Comparison of ENCODE assay signal across 20 cellular contexts in the genomic region with DNA sequence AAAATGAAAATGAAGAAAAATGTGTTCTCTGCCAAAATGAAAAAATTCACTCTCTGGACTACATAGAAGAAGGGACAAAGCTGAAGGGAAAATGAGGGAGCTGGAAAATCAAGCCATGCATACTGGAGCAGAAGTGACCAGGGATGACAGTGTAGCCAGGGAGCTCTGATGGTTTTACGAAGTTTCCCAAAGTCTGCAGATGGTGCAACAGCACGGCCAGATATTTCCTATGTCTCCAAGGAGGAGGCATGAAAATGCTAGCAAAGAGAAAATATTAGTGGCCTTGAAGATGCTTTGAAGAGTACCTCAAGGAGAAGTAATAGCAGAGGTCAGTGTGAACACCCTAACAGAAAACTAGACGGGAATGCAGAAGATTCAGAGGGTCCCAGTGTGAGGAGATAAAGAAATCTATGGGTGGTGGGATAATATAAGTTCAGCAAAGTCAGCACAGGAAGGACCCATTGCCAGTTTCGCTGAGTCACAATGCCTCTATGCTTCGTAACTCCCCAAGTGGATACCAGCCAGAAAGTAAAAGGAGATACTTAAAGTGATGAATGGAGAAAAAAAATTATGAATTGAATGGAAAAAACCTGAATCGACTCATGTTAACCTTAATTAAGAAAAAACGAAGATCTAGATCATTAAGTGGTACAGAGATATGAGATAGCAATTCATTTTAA. TPM values are rescaled to one million over a fixed set of nuclear protein-coding genes. Genes with fewer than 3 reads are reported as not detected.
DNase-seq lines count a peak whose midpoint lies in the region; ATAC-seq, FAIRE-seq and TF ChIP-seq lines count a peak whose summit lies in the region.
"Had no signal": no experiment of that assay in that cellular context is flagged by ENCODE, and none has a peak within 500 bp of the region (broad histone marks: within the 10 kb centered on the region; RNA-seq: fewer than 3 reads in every experiment).

No MANE protein-coding gene starts in this region.

- no peaks in the 10 kb centered on the region for H3K36me3 Mint-ChIP-seq in T-cell

- TF ChIP-seq EP300 in K562 (IDR thresholded peaks at IDR 0.05; ENCODE audit: low read length) = no peak

- H3K9me3 ChIP-seq in K562 (replicated peaks; ENCODE audit: control insufficient read depth, insufficient read depth, low read depth, low read length) = no peaks in the 10 kb centered on the region
- H3K9me3 ChIP-seq in keratinocyte (ENCODE audit: control insufficient read depth, low read depth, low read length) = no peaks in the 10 kb centered on the region
- H3K9me3 ChIP-seq: gastroesophageal sphincter had no signal

- H3K9ac ChIP-seq in K562 (ENCODE audit: insufficient read depth in 1 of 2, low read depth in 2 of 2, low read length in 2 of 2) (no peak overlapping the region), keratinocyte (ENCODE audit: control insufficient read depth, extremely low read depth, insufficient read depth, low read length) (no peak overlapping the region)

- H3K27ac Mint-ChIP-seq in T-cell = no peak overlapping the region
- H3K27ac Mint-ChIP-seq: activated CD4-positive, alpha-beta T cell treated with anti-CD3 and anti-CD28 coated beads, Interleukin-2, amount 10 ng/mL, durations not matched to agents 24 days and 14 days; T-helper 2 cell treated with Interferon-gamma antibody and Interleukin-4, amounts not matched to agents 5 μg/mL and 100 μg/mL, for 36 hours had no signal

- TF ChIP-seq RAD21 in K562 (CRISPR knock-in tag; conservative IDR thresholded peaks at IDR 0.05 in 1 of 2, IDR thresholded peaks at IDR 0.05 in 1 of 2) = 0 out of 4 replicates have a peak, but pooled peaks of 1 of the 2 experiments have one; percentile 8

- FAIRE-seq in K562 (lab: Jason Lieb, UNC) = no peak
- peak; percentile 9 for FAIRE-seq in keratinocyte (lab: Jason Lieb, UNC)
- FAIRE-seq: small intestine had no signal

- in situ Hi-C loops in K562 (cut with MboI) = no loop called here
- in situ Hi-C loops in GM13977 (cut with MboI; ENCODE audit: low pct_unique_long_range_greater_than_20kb, low sequenced_read_pairs, unreplicated experiment) = no loop called here

- CTCF ChIA-PET in K562 (lab: Yijun Ruan, JAX; ENCODE audit: low intra/inter-chr PET ratio) = no interaction called here
- CTCF ChIA-PET in T-cell (lab: Charles Lee) = no interaction called here

- peak; percentile 74 for ATAC-seq in K562
- ATAC-seq in T-cell (replicated peaks in 1 of 4) = no peak
- ATAC-seq in foreskin keratinocyte = no peak
- no peak for ATAC-seq in GM19023 (IDR thresholded peaks at IDR 0.05; ENCODE audit: unreplicated experiment)
- ATAC-seq: gastroesophageal sphincter, HCT116 had no signal

- H3K27ac ChIP-seq in K562 (ENCODE audit: extremely low read depth, low read depth, low read length) (no peak overlapping the region), keratinocyte (ENCODE audit: control insufficient read depth, insufficient read depth, low read length) (no peak overlapping the region), foreskin keratinocyte (no peak overlapping the region)
- H3K27ac ChIP-seq: gastroesophageal sphincter had no signal

- POLR2A ChIA-PET in K562 (lab: Yijun Ruan, JAX) = interaction anchor here (0.7 kb wide), 1 partner anchor 14 kb away, joined by 3 read pairs; no protein-coding TSS in a partner anchor
- POLR2A ChIA-PET in T-cell (lab: Charles Lee) = no interaction called here

- no peak overlapping the region for H3K4me3 Mint-ChIP-seq in T-cell
- H3K4me3 Mint-ChIP-seq: activated CD4-positive, alpha-beta T cell treated with anti-CD3 and anti-CD28 coated beads, Interleukin-2, amount 10 ng/mL, durations not matched to agents 24 days and 14 days; T-helper 2 cell treated with Interferon-gamma antibody and Interleukin-4, amounts not matched to agents 5 μg/mL and 100 μg/mL, for 36 hours had no signal

- H2AFZ ChIP-seq in K562 (ENCODE audit: low read depth, low read length) (no peak overlapping the region), keratinocyte (ENCODE audit: control insufficient read depth, low read length) (no peak overlapping the region)

- H3K4me2 ChIP-seq in K562 (ENCODE audit: insufficient read depth, low read length) = peak overlapping the region; percentile 7; the same call in 1 of the 2 replicates
- no peak overlapping the region for H3K4me2 ChIP-seq in keratinocyte (ENCODE audit: control insufficient read depth, extremely low read depth, insufficient read depth, low read depth, low read length)

- intact Hi-C loops in K562 (cut with micrococcal nuclease) = no loop called here

- no TSS peak for BruUV-seq in K562 (replicated peaks; lab: Mats Ljungman, UMichigan)

- DNase-seq in AG09319 (ENCODE audit: extremely low read depth, low read depth) (peak; percentile 18), M059J (ENCODE audit: low read depth) (peak; percentile 64), K562 (ENCODE audit: extremely low read depth in 1 of 4, low spot score in 3 of 4) (peak in 2 of 4 experiments; percentile 27 to 39), keratinocyte (ENCODE audit: low read depth, low spot score) (no peak), GM13977 (ENCODE audit: low spot score) (no peak), T-cell (no peak), foreskin keratinocyte (no peak)
- DNase-seq: activated CD4-positive, alpha-beta T cell treated with anti-CD3 and anti-CD28 coated beads, Interleukin-2, amount 10 ng/mL, durations not matched to agents 24 days and 14 days; Calu3; cortex of kidney; KBM-7; NCI-H1436 treated with DMSO at 0.1 percent for 48 hours; NCI-H774; occipital lobe; small intestine; stimulated activated naive CD4-positive, alpha-beta T cell had no signal

- dilution Hi-C loops in keratinocyte (cut with MboI; ENCODE audit: extremely low pct_ligation_motif_present, low sequenced_read_pairs) = loop anchor here (10.0 kb wide), 1 partner anchor 180 kb away; no protein-coding TSS in a partner anchor

- no peak for TF ChIP-seq CTCF in AG09319 (IDR thresholded peaks at IDR 0.05; ENCODE audit: low read depth, low read length)
- TF ChIP-seq CTCF in K562 (IDR thresholded peaks at IDR 0.05 in 2 of 3, conservative IDR thresholded peaks at IDR 0.05 in 1 of 3; ENCODE audit: insufficient read depth in 2 of 3, low read depth in 1 of 3, low read length in 3 of 3) = no peak
- TF ChIP-seq CTCF in keratinocyte (optimal IDR thresholded peaks at IDR 0.05 in 1 of 3, IDR thresholded peaks at IDR 0.05 in 1 of 3, conservative IDR thresholded peaks at IDR 0.05 in 1 of 3; ENCODE audit: extremely low read depth in 1 of 3, insufficient read depth in 2 of 3, low read length in 3 of 3) = no peak
- TF ChIP-seq CTCF in GM13977 (IDR thresholded peaks at IDR 0.05; ENCODE audit: extremely low read depth, insufficient read depth, missing control alignments) = no peak
- no peak for TF ChIP-seq CTCF in foreskin keratinocyte (conservative IDR thresholded peaks at IDR 0.05)

- 2% methylated on average over 7 of the region's 7 CpGs for WGBS in K562 (ENCODE audit: insufficient coverage, low coverage, missing lambda C conversion rate)

- H3K4me1 ChIP-seq in K562 (replicated peaks in 1 of 2; ENCODE audit: control insufficient read depth in 2 of 2, insufficient read depth in 2 of 2, low read length in 2 of 2) (0 out of 5 replicates have a peak, but pooled peaks cover 0 to 3% of the 10 kb centered on the region in 2 experiments), keratinocyte (ENCODE audit: control insufficient read depth, extremely low read depth, insufficient read depth, low read length) (no peaks in the 10 kb centered on the region), foreskin keratinocyte (no peaks in the 10 kb centered on the region)
- H3K4me1 ChIP-seq: gastroesophageal sphincter had no signal

- no peaks in the 10 kb centered on the region for H3K9me1 ChIP-seq in K562 (ENCODE audit: control insufficient read depth, insufficient read depth, low read length)
- no peaks in the 10 kb centered on the region for H3K9me1 ChIP-seq in keratinocyte (ENCODE audit: control insufficient read depth, extremely low read depth, insufficient read depth, low read length)

- peaks cover 0 to 4% of the 10 kb centered on the region in 2 donors for H3K27me3 Mint-ChIP-seq in T-cell

- peaks cover 3 to 9% (median 6%) of the 10 kb centered on the region in 3 donors for H3K4me1 Mint-ChIP-seq in T-cell

- no peaks in the 10 kb centered on the region for H4K20me1 ChIP-seq in K562 (replicated peaks; ENCODE audit: control insufficient read depth, insufficient read depth, low read length)
- H4K20me1 ChIP-seq in keratinocyte (ENCODE audit: control insufficient read depth, extremely low read depth, insufficient read depth, low read length) = no peaks in the 10 kb centered on the region

- no peak for TF ChIP-seq POLR2A in K562 (conservative IDR thresholded peaks at IDR 0.05)

- H3K79me2 ChIP-seq in K562 (ENCODE audit: control insufficient read depth, insufficient read depth, low read length) (no peaks in the 10 kb centered on the region), keratinocyte (ENCODE audit: control insufficient read depth, insufficient read depth, low read length) (no peaks in the 10 kb centered on the region)

- no peak overlapping the region for H3K4me3 ChIP-seq in K562
- H3K4me3 ChIP-seq in keratinocyte (ENCODE audit: control insufficient read depth in 2 of 3, extremely low read depth in 1 of 3, insufficient read depth in 2 of 3, low read depth in 1 of 3, low read length in 3 of 3) = no peak overlapping the region
- H3K4me3 ChIP-seq: gastroesophageal sphincter had no signal

- no peaks in the 10 kb centered on the region for H3K9me3 Mint-ChIP-seq in T-cell
- H3K9me3 Mint-ChIP-seq: T-helper 2 cell treated with Interferon-gamma antibody and Interleukin-4, amounts not matched to agents 5 μg/mL and 100 μg/mL, for 36 hours had no signal

- no peaks in the 10 kb centered on the region for H3K36me3 ChIP-seq in K562 (ENCODE audit: control insufficient read depth, insufficient read depth, low read length)
- H3K36me3 ChIP-seq in keratinocyte (ENCODE audit: control insufficient read depth in 2 of 2, extremely low read depth in 1 of 2, insufficient read depth in 2 of 2, low read length in 2 of 2) = no peaks in the 10 kb centered on the region
- H3K36me3 ChIP-seq: gastroesophageal sphincter had no signal

- H3K27me3 ChIP-seq in K562 (ENCODE audit: control insufficient read depth in 2 of 2, insufficient read depth in 2 of 2, low read length in 2 of 2) = no peaks in the 10 kb centered on the region; a peak in 1 of 5 replicates
- peaks cover 4% of the 10 kb centered on the region for H3K27me3 ChIP-seq in keratinocyte (ENCODE audit: control insufficient read depth, extremely low read depth, insufficient read depth, low read length)
- peaks cover 13% of the 10 kb centered on the region for H3K27me3 ChIP-seq in foreskin keratinocyte
- H3K27me3 ChIP-seq: gastroesophageal sphincter had no signal

RNA-seq across cellular contexts. Expression of a gene that starts 39.1 kb away (rescaled TPM):
- 17.1 and 24.4 TPM in 2 replicates for total RNA-seq in M059J (2014; rRNA removed; shearing (Covaris generic))
- total RNA-seq in K562 (2011; cell fraction: chromatin; rRNA removed; ENCODE audit: low replicate concordance) = 5.8 and 16.8 TPM in 2 replicates
- 17.5 and 24.3 TPM in 2 replicates for total RNA-seq in K562 (2011; cell fraction: nucleolus; rRNA removed)
- total RNA-seq in K562 (2011; cell fraction: nucleoplasm; rRNA removed) = 15.8 and 20.2 TPM in 2 replicates
- 14.1 and 16.0 TPM in 2 replicates for total RNA-seq in K562 (2014; rRNA removed)
- 4.5 and 5.8 TPM in 2 replicates for total RNA-seq in K562 (2014; rRNA removed; fragmentation: Illumina TruSeq; extraction: Trizol)
- total RNA-seq in K562 (2015; rRNA removed; fragmentation: Illumina TruSeq; extraction: Trizol) = 9.8 and 10.8 TPM in 2 replicates
- total RNA-seq in K562 (2021) = 13.1 and 13.3 TPM in 2 replicates
- polyA plus RNA-seq in K562 (2011; rRNA removed) = 12.1 and 16.9 TPM in 2 replicates
- polyA plus RNA-seq in K562 (2011; cell fraction: cytosol; rRNA removed) = 20.8 and 35.7 TPM in 2 replicates
- polyA plus RNA-seq in K562 (2011; cell fraction: nucleus; rRNA removed) = 10.2 and 14.5 TPM in 2 replicates
- polyA plus RNA-seq in K562 (2012) = 12.2 and 18.6 TPM in 2 replicates
- polyA plus RNA-seq in K562 (2014; fragmentation: Illumina TruSeq; extraction: Trizol) = 10.3 and 13.5 TPM in 2 replicates
- polyA plus RNA-seq in K562 (2014; fragmentation: Nextera tagmentation; extraction: Ambion mirVana) = 1 to 10 TPM in 1 of 2 experiments, under 1 TPM in 1; 0.65 to 1.1 TPM
- polyA plus RNA-seq in K562 (2014; rRNA removed) = 11.9 and 13.9 TPM in 2 replicates
- 7.0 and 10.0 TPM in 2 replicates for polyA minus RNA-seq in K562 (2011; rRNA and poly(A)+ RNA removed)
- polyA minus RNA-seq in K562 (2011; cell fraction: cytosol; rRNA and poly(A)+ RNA removed) = 9.9 and 10.3 TPM in 2 replicates
- polyA minus RNA-seq in K562 (2011; cell fraction: nucleus; rRNA and poly(A)+ RNA removed) = 3.1 and 5.0 TPM in 2 replicates
- 6.0 to 9.8 TPM (median 9.3 TPM) in 3 replicates for polyA plus RNA-seq in keratinocyte
- 0.97 TPM for polyA plus RNA-seq in keratinocyte (2011; ENCODE audit: low read depth)
- 6.6 and 9.0 TPM in 2 replicates for polyA plus RNA-seq in keratinocyte (2011; cell fraction: cytosol; rRNA removed)
- 7.3 and 10.5 TPM in 2 replicates for polyA plus RNA-seq in keratinocyte (2011; cell fraction: nucleus; rRNA removed)
- polyA plus RNA-seq in keratinocyte (2012; ENCODE audit: low replicate concordance) = 6.2 and 7.6 TPM in 2 replicates
- polyA minus RNA-seq in keratinocyte = 7.0 to 15.1 TPM (median 9.8 TPM) in 3 replicates
- 6.1 TPM for polyA minus RNA-seq in keratinocyte (2011; cell fraction: cytosol; rRNA and poly(A)+ RNA removed)
- 5.5 and 6.2 TPM in 2 replicates for polyA minus RNA-seq in keratinocyte (2011; cell fraction: nucleus; rRNA and poly(A)+ RNA removed)
- 1 to 10 TPM; 4.6 to 6.3 (median 5.6) TPM for total RNA-seq in T-cell
- total RNA-seq in foreskin keratinocyte = 14.2 and 15.5 TPM in 2 replicates
- 13.6 and 14.5 TPM in 2 replicates for polyA plus RNA-seq in foreskin keratinocyte

Comparison
In these comparisons a context has a peak if more than half of its experiments do, and no peak if none do; other contexts are left out.
1. DNase-seq: peak in AG09319 (single experiment) and M059J (single experiment); none in keratinocyte (single experiment), GM13977 (single experiment), T-cell (0 of 34) and foreskin keratinocyte (0 of 2).